ENCODE assay signal across 15 cellular contexts in genomic region chr10:33478675-33479125, GRCh38.
"Had no signal": no experiment of that assay in that cellular context is flagged by ENCODE, and none has a peak within 500 bp of the region (broad histone marks: within the 10 kb centered on the region; RNA-seq: fewer than 3 reads in every experiment).

No MANE protein-coding gene starts in this region.

- H3K4me3 ChIP-seq: gastroesophageal sphincter, sigmoid colon had no signal

- H3K27me3 ChIP-seq: brain microvascular endothelial cell, gastroesophageal sphincter, sigmoid colon had no signal

- H3K36me3 ChIP-seq: brain microvascular endothelial cell, gastroesophageal sphincter, sigmoid colon had no signal

- FAIRE-seq: kidney had no signal

- ATAC-seq: activated CD8-positive, alpha-beta memory T cell treated with anti-CD3 and anti-CD28 coated beads, Interleukin-2, amount 10 ng/mL, durations not matched to agents 7 days and 5 days; gastroesophageal sphincter had no signal

- DNase-seq: activated CD4-positive, alpha-beta T cell treated with anti-CD3 and anti-CD28 coated beads for 1 hour; activated CD4-positive, alpha-beta T cell treated with anti-CD3 and anti-CD28 coated beads, Interleukin-2, amount 50 U/mL, for 48 hours; activated CD8-positive, alpha-beta memory T cell treated with anti-CD3 and anti-CD28 coated beads, Interleukin-2, amount 10 ng/mL, durations not matched to agents 7 days and 5 days; activated gamma-delta T cell treated with Interleukin-2 at 50 U/mL for 16 hours; activated naive CD8-positive, alpha-beta T cell treated with anti-CD3 and anti-CD28 coated beads for 36 hours; activated T-cell treated with anti-CD3 and anti-CD28 coated beads, Interleukin-2, amount 50 U/mL, for 48 hours; brain microvascular endothelial cell; effector memory CD4-positive, alpha-beta T cell; kidney; mesendoderm; sigmoid colon; stimulated activated CD4-positive, alpha-beta T cell treated with anti-CD3 and anti-CD28 coated beads, Interleukin-12 subunit alpha, Interleukin-12 subunit beta, amount 100 ng/mL, for 4 hours; stimulated activated naive CD4-positive, alpha-beta T cell treated with Interleukin-2 at 50 U/mL for 16 hours had no signal

- H3K9me3 ChIP-seq: gastroesophageal sphincter, sigmoid colon had no signal

- H3K27ac ChIP-seq: brain microvascular endothelial cell, epithelial cell of prostate, gastroesophageal sphincter, sigmoid colon had no signal
